In the genomic region with DNA sequence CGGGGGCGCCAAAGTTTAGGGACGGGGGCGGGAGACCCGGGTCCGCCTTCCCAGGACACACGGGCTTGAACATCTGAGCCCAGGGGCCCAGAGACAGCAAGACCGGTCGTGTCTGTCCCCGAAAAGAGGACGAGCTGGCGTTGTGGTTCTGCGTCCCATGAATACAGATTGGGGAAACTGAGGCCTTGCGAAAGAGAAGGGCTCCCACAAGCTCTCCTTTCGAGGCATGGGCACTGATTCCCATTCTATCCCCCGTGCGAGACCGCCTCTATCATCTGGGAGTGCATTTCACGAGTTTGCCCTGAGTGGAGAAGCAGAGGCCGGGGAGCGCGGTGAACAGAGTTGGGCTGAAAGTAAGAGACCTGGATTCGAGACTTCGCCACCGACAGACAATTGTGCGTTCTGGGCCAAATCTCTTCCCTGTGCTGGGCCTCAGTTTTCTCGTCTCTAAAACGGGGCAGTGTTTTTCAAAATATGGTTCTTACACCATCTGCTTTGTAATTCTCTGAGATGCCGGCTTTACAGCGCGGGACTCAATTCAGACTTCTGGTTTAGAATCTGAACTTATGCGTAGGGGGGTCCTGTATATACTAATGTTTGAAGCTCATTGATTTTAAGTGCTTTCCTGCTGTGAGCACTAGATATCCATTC, we compare ENCODE assay signal across 8 cellular contexts. TPM values are rescaled to one million over a fixed set of nuclear protein-coding genes. Genes with fewer than 3 reads are reported as not detected.
DNase-seq lines count a peak whose midpoint lies in the region; ATAC-seq and TF ChIP-seq lines count a peak whose summit lies in the region.

No MANE protein-coding gene starts in this region.

- peak overlapping the region; percentile 96 for H3K27ac Mint-ChIP-seq in T-helper 17 cell
- peak overlapping the region; percentile 85 to 91 (median 89) for H3K27ac Mint-ChIP-seq in nephron

- H3K27me3 Mint-ChIP-seq in T-helper 17 cell = no peaks in the 10 kb centered on the region
- H3K27me3 Mint-ChIP-seq in nephron (ENCODE audit: low read depth) = peaks cover 13% of the 10 kb centered on the region

- H3K4me3 Mint-ChIP-seq in T-helper 17 cell = peak overlapping the region; percentile 98
- H3K4me3 Mint-ChIP-seq in nephron = peak overlapping the region; percentile 97 to 100 (median 100)

- H3K36me3 Mint-ChIP-seq in T-helper 17 cell (ENCODE audit: low read depth) = no peaks in the 10 kb centered on the region
- H3K36me3 Mint-ChIP-seq in nephron (ENCODE audit: low read depth) = peaks cover 11% of the 10 kb centered on the region

- peak; percentile 49 for DNase-seq in ELR (ENCODE audit: low read depth)
- no peak for DNase-seq in T-helper 17 cell
- peak; percentile 32 for DNase-seq in epithelial cell of esophagus (ENCODE audit: low read depth)
- no peak for DNase-seq in H4 (ENCODE audit: low spot score)
- no peak for DNase-seq in MV-4-11 (lab: John Stamatoyannopoulos, UW)

- ATAC-seq in HG02798 (IDR thresholded peaks at IDR 0.05; ENCODE audit: poor library complexity, unreplicated experiment) (peak; percentile 19), T-helper 17 cell (peak; percentile 52), HG03442 (IDR thresholded peaks at IDR 0.05; ENCODE audit: unreplicated experiment) (no peak)

- H3K4me1 Mint-ChIP-seq in T-helper 17 cell = peaks cover 32% of the 10 kb centered on the region
- peaks cover 26% of the 10 kb centered on the region for H3K4me1 Mint-ChIP-seq in nephron

- H3K9me3 Mint-ChIP-seq in nephron = no peaks in the 10 kb centered on the region

- H3K9me3 ChIP-seq in T-helper 17 cell (ENCODE audit: control insufficient read depth, low read length, poor library complexity, severe bottlenecking) = no peaks in the 10 kb centered on the region

- peak overlapping the region; percentile 77 for H3K4me3 ChIP-seq in epithelial cell of esophagus (ENCODE audit: low read length)

- TF ChIP-seq CTCF in epithelial cell of esophagus (IDR thresholded peaks at IDR 0.05; ENCODE audit: insufficient read depth, low read depth, low read length, missing control alignments) = no peak
- no peak for TF ChIP-seq CTCF in nephron (IDR thresholded peaks at IDR 0.05; ENCODE audit: unreplicated experiment in 3 of 3)

RNA-seq across cellular contexts. Expression of a gene that starts 0.5 kb away (rescaled TPM):
- 10 to 100 TPM; 10.5 to 11.2 TPM for total RNA-seq in T-helper 17 cell
- total RNA-seq in H4 (2014; rRNA removed; shearing (Covaris generic)) = 16.5 and 17.7 TPM in 2 replicates

RNA-seq across cellular contexts. Expression of a gene that starts 20.1 kb away (rescaled TPM):
- not detected for total RNA-seq in T-helper 17 cell
- total RNA-seq in H4 (2014; rRNA removed; shearing (Covaris generic)) = not detected in 2 replicates

RNA-seq across cellular contexts. Expression of a gene that starts 37.7 kb away (rescaled TPM):
- total RNA-seq in T-helper 17 cell = under 1 TPM in 1 of 2 donors, not detected in 1; 0.25 TPM
- 0.45 and 0.79 TPM in 2 replicates for total RNA-seq in H4 (2014; rRNA removed; shearing (Covaris generic))

RNA-seq across cellular contexts. Expression of a gene that starts 51.6 kb away (rescaled TPM):
- 10 to 100 TPM; 20.7 to 25.3 TPM for total RNA-seq in T-helper 17 cell
- total RNA-seq in H4 (2014; rRNA removed; shearing (Covaris generic)) = 3.8 and 4.9 TPM in 2 replicates

RNA-seq across cellular contexts. Expression of a gene that starts 53.1 kb away (rescaled TPM):
- total RNA-seq in T-helper 17 cell = 10 to 100 TPM; 33.2 to 54.8 TPM
- total RNA-seq in H4 (2014; rRNA removed; shearing (Covaris generic)) = 2.3 and 10.0 TPM in 2 replicates

Comparison
In these comparisons a context has a peak if more than half of its experiments do, and no peak if none do; other contexts are left out.
1. DNase-seq: peak in ELR (single experiment) and epithelial cell of esophagus (single experiment); none in T-helper 17 cell (0 of 3), H4 (single experiment) and MV-4-11 (single experiment).